Comparison of ENCODE assay signal across 1 cellular context in genomic region chr11:66001941-66002647, GRCh38.
TF ChIP-seq lines count a peak whose summit lies in the region.

BANF1 (plus strand) TSS chr11:66002503; CDS start chr11:66003251, 748 bp downstream.
EIF1AD (minus strand) TSS chr11:66002157; CDS start chr11:66000389, 1,768 bp downstream.

TF ChIP-seq in HepG2, 621 proteins besides CTCF, POLR2A, EP300 and RAD21 (continued from another document and continues in another):
- TF ChIP-seq TRAFD1 (CRISPR knock-in tag; IDR thresholded peaks at IDR 0.05; ENCODE audit: borderline replicate concordance) (no peak), TRIM22 (IDR thresholded peaks at IDR 0.05) (no peak), HNRNPK (IDR thresholded peaks at IDR 0.05; ENCODE audit: low read depth, low read length, poor library complexity, severe bottlenecking) (no peak), ZNF841 (CRISPR knock-in tag; IDR thresholded peaks at IDR 0.05; ENCODE audit: borderline replicate concordance) (peak; percentile 47; the same call in 1 of the 2 replicates), ZNF343 (CRISPR knock-in tag; IDR thresholded peaks at IDR 0.05) (peak; percentile 94), ATAD3A (CRISPR knock-in tag; IDR thresholded peaks at IDR 0.05) (no peak), GMEB2 (CRISPR knock-in tag; IDR thresholded peaks at IDR 0.05; ENCODE audit: low read depth) (peak; percentile 61), JUNB (CRISPR knock-in tag; IDR thresholded peaks at IDR 0.05; ENCODE audit: borderline replicate concordance) (peak; percentile 60; the same call in 1 of the 2 replicates), ZSCAN9 (CRISPR knock-in tag; IDR thresholded peaks at IDR 0.05; ENCODE audit: borderline replicate concordance) (peak; percentile 44; the same call in 1 of the 2 replicates), ZNF788 (CRISPR knock-in tag; IDR thresholded peaks at IDR 0.05; ENCODE audit: borderline replicate concordance) (peak; percentile 81; the same call in 1 of the 2 replicates), REPIN1 (CRISPR knock-in tag; IDR thresholded peaks at IDR 0.05; ENCODE audit: borderline replicate concordance, low read depth) (peak; percentile 84), SOX5 (CRISPR knock-in tag; IDR thresholded peaks at IDR 0.05; ENCODE audit: borderline replicate concordance) (peak; percentile 47; the same call in 1 of the 2 replicates), ZZZ3 (CRISPR knock-in tag; IDR thresholded peaks at IDR 0.05; ENCODE audit: borderline replicate concordance) (peak; percentile 85; the same call in 1 of the 2 replicates), HNRNPUL1 (IDR thresholded peaks at IDR 0.05; ENCODE audit: low read depth, low read length) (no peak), SKI (IDR thresholded peaks at IDR 0.05; ENCODE audit: partially characterized antibody) (peak; percentile 73), ISL2 (CRISPR knock-in tag; IDR thresholded peaks at IDR 0.05) (peak; percentile 29; the same call in 1 of the 2 replicates), ZMYM4 (CRISPR knock-in tag; IDR thresholded peaks at IDR 0.05) (peak; percentile 73; the same call in 1 of the 2 replicates), MEIS1 (CRISPR knock-in tag; IDR thresholded peaks at IDR 0.05; ENCODE audit: borderline replicate concordance) (peak; percentile 86), ZNF468 (CRISPR knock-in tag; IDR thresholded peaks at IDR 0.05) (no peak), ARNTL (CRISPR knock-in tag; IDR thresholded peaks at IDR 0.05) (peak; percentile 60; the same call in 1 of the 2 replicates), EZH2 (conservative IDR thresholded peaks at IDR 0.05; ENCODE audit: low read depth, low read length) (no peak), MYNN (CRISPR knock-in tag; IDR thresholded peaks at IDR 0.05; ENCODE audit: low read depth) (0 out of 2 replicates have a peak, but pooled peaks have one; percentile 23), KLF6 (CRISPR knock-in tag; IDR thresholded peaks at IDR 0.05) (peak; percentile 92), GPN1 (CRISPR knock-in tag; IDR thresholded peaks at IDR 0.05; ENCODE audit: borderline replicate concordance) (no peak), MTERF4 (CRISPR knock-in tag; IDR thresholded peaks at IDR 0.05) (peak; percentile 46; the same call in 1 of the 2 replicates), ZNF557 (CRISPR knock-in tag; IDR thresholded peaks at IDR 0.05) (no peak), ISX (CRISPR knock-in tag; conservative IDR thresholded peaks at IDR 0.05) (no peak), FOXO1 (CRISPR knock-in tag; IDR thresholded peaks at IDR 0.05) (peak; percentile 77), ZNF577 (CRISPR knock-in tag; IDR thresholded peaks at IDR 0.05; ENCODE audit: borderline replicate concordance, low read depth) (no peak), ZNF30 (CRISPR knock-in tag; IDR thresholded peaks at IDR 0.05) (peak; percentile 63; the same call in 1 of the 2 replicates), ZNF224 (CRISPR knock-in tag; IDR thresholded peaks at IDR 0.05) (no peak), ZHX2 (IDR thresholded peaks at IDR 0.05; ENCODE audit: low read depth) (peak; percentile 81; the same call in 1 of the 2 replicates), ZHX2 (CRISPR knock-in tag; IDR thresholded peaks at IDR 0.05; ENCODE audit: borderline replicate concordance) (no peak), ATF7 (IDR thresholded peaks at IDR 0.05) (no peak), ATF7 (CRISPR knock-in tag; IDR thresholded peaks at IDR 0.05) (peak; percentile 78; the same call in 1 of the 2 replicates), ZNF784 (CRISPR knock-in tag; IDR thresholded peaks at IDR 0.05; ENCODE audit: borderline replicate concordance) (no peak), ZNF326 (CRISPR knock-in tag; IDR thresholded peaks at IDR 0.05; ENCODE audit: borderline replicate concordance) (no peak), SNAPC5 (CRISPR knock-in tag; IDR thresholded peaks at IDR 0.05; ENCODE audit: borderline replicate concordance) (no peak; the same call in 1 of the 2 replicates), MNT (IDR thresholded peaks at IDR 0.05) (no peak; the same call in 1 of the 2 replicates), ZNF777 (CRISPR knock-in tag; IDR thresholded peaks at IDR 0.05) (peak; percentile 97), ERF (CRISPR knock-in tag; IDR thresholded peaks at IDR 0.05) (peak; percentile 44), ZFP37 (CRISPR knock-in tag; IDR thresholded peaks at IDR 0.05; ENCODE audit: borderline replicate concordance) (no peak), RBM22 (optimal IDR thresholded peaks at IDR 0.05; ENCODE audit: low read length) (peak; percentile 82), ELK4 (CRISPR knock-in tag; IDR thresholded peaks at IDR 0.05; ENCODE audit: borderline replicate concordance) (0 out of 2 replicates have a peak, but pooled peaks have one; percentile 26), ZNF34 (CRISPR knock-in tag; IDR thresholded peaks at IDR 0.05; ENCODE audit: borderline replicate concordance) (peak; percentile 99), NPAS2 (CRISPR knock-in tag; IDR thresholded peaks at IDR 0.05; ENCODE audit: borderline replicate concordance) (no peak), KDM1A (CRISPR knock-in tag; IDR thresholded peaks at IDR 0.05) (no peak; the same call in 1 of the 2 replicates), CENPX (CRISPR knock-in tag; IDR thresholded peaks at IDR 0.05) (no peak)
